ENCODE assay signal across 9 cellular contexts in the genomic region with DNA sequence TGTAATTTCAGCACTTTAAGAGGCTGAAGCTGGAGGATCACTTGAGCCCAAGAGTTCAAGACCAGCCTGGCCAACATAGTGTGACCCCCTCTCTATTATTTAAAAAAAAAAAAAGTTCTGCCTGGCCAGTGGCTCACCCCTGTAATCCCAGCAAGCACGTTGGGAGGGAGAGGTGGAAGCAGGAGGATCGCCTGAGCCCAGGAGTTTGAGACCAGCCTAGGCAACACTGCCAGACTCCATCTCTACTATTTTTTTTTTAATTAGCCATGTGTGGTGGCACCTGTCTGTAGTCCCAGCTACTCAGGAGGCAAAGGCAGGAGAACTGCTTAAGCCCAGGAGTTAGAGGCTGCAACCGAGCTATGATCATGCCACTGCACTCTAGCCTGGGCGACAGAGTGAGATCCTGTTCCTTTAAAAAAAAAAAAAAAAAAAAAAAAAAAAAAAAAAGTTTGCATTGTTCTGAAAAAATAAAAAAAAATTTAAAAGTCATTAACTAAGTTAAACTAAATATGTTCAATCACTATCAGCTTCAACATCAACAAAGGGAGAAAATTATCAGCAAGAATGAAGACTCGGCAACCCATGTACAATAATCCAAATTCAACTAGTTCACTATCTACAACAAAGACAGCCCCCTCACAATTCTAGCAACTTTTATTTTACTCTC. TPM values are rescaled to one million over a fixed set of nuclear protein-coding genes. Genes with fewer than 3 reads are reported as not detected.
DNase-seq lines count a peak whose midpoint lies in the region; ATAC-seq and TF ChIP-seq lines count a peak whose summit lies in the region.
"Had no signal": no experiment of that assay in that cellular context is flagged by ENCODE, and none has a peak within 500 bp of the region (broad histone marks: within the 10 kb centered on the region; RNA-seq: fewer than 3 reads in every experiment).

No MANE protein-coding gene starts in this region.

- peak overlapping the region; percentile 100 for H3K4me3 Mint-ChIP-seq in natural killer cell

- intact Hi-C loops in natural killer cell (cut with micrococcal nuclease), result loop anchor here (1.0 to 5.0 kb wide), 4 partner anchors 35 to 1770 kb away; a partner anchor contains a TSS

- DNase-seq in AG09309 (ENCODE audit: low read depth) (no peak), KBM-7 (peak; percentile 19), coronary artery (ENCODE audit: low spot score) (peak; percentile 52), natural killer cell (no peak), substantia nigra (lab: John Stamatoyannopoulos, UW) (no peak), T-helper 9 cell (no peak), occipital lobe (lab: John Stamatoyannopoulos, UW) (no peak)
- no peak for DNase-seq in activated CD4-positive, alpha-beta T cell treated with anti-CD3 and anti-CD28 coated beads for 1 hour
- DNase-seq: NCI-H446 had no signal

- H3K36me3 Mint-ChIP-seq in natural killer cell, result no peaks in the 10 kb centered on the region

- H3K27ac ChIP-seq in coronary artery, result peak overlapping the region; percentile 99 to 100
- H3K27ac ChIP-seq in substantia nigra (ENCODE audit: low read depth, low read length, poor library complexity, severe bottlenecking), result no peak overlapping the region

- no peaks in the 10 kb centered on the region for H3K9me3 Mint-ChIP-seq in natural killer cell

- no peak for ATAC-seq in natural killer cell

- in situ Hi-C loops in KBM-7 (cut with MboI; ENCODE audit: low pct_unique_long_range_greater_than_20kb, low sequenced_read_pairs), result no loop called here

- peak overlapping the region; percentile 96 for H3K4me3 ChIP-seq in AG09309 (ENCODE audit: control insufficient read depth, low read depth, low read length)
- peak overlapping the region; percentile 95 for H3K4me3 ChIP-seq in coronary artery

- TF ChIP-seq CTCF in AG09309 (IDR thresholded peaks at IDR 0.05; ENCODE audit: control insufficient read depth, insufficient read depth, low read depth, low read length, missing control alignments) (no peak), coronary artery (IDR thresholded peaks at IDR 0.05) (no peak), natural killer cell (IDR thresholded peaks at IDR 0.05) (no peak)

- peaks cover 47 to 52% of the 10 kb centered on the region in 2 donors for H3K4me1 Mint-ChIP-seq in natural killer cell

- no peaks in the 10 kb centered on the region for H3K27me3 Mint-ChIP-seq in natural killer cell (ENCODE audit: low read depth in 2 of 2)

- peak overlapping the region; percentile 97 to 98 for H3K27ac Mint-ChIP-seq in natural killer cell

RNA-seq across cellular contexts. Expression of a gene that starts 1.9 kb away (rescaled TPM):
- 100 to 1,000 TPM; 142 to 168 (median 156) TPM for total RNA-seq in natural killer cell
- total RNA-seq in occipital lobe, result 216 TPM

Comparison
In these comparisons a context has a peak if more than half of its experiments do, and no peak if none do; other contexts are left out.
1. DNase-seq: peak in KBM-7 (single experiment) and coronary artery (single experiment); none in AG09309 (single experiment), natural killer cell (single experiment), substantia nigra (0 of 49), T-helper 9 cell (single experiment), occipital lobe (single experiment) and activated CD4-positive, alpha-beta T cell treated with anti-CD3 and anti-CD28 coated beads for 1 hour (single experiment).